8 cellular contexts compared by ENCODE assay signal in genomic region chr17:6701719-6702118, GRCh38. TPM values are rescaled to one million over a fixed set of nuclear protein-coding genes. Genes with fewer than 3 reads are reported as not detected.
DNase-seq lines count a peak whose midpoint lies in the region; ATAC-seq and TF ChIP-seq lines count a peak whose summit lies in the region.

No MANE protein-coding gene starts in this region.

- peak; percentile 27; the same call in 1 of the 2 replicates for TF ChIP-seq CTCF in LNCAP (IDR thresholded peaks at IDR 0.05)

- ATAC-seq in HG03571 (IDR thresholded peaks at IDR 0.05; ENCODE audit: unreplicated experiment) (no peak), HG02678 (IDR thresholded peaks at IDR 0.05; ENCODE audit: unreplicated experiment) (no peak), GM21529 (IDR thresholded peaks at IDR 0.05; ENCODE audit: unreplicated experiment) (no peak), HG02623 (IDR thresholded peaks at IDR 0.05; ENCODE audit: unreplicated experiment) (no peak)

- peak; percentile 42 for DNase-seq in DMS53 (lab: John Stamatoyannopoulos, UW)
- DNase-seq in activated naive CD4-positive, alpha-beta T cell treated with Interleukin-2 at 50 U/mL for 16 hours, result peak; percentile 16
- peak; percentile 17 for DNase-seq in myocyte (ENCODE audit: low read depth)

RNA-seq across cellular contexts. Expression of gene SLC13A5, which starts 11.4 kb away (rescaled TPM):
- not detected in 2 replicates for total RNA-seq in myocyte
- polyA plus RNA-seq in myocyte (2012), result not detected

RNA-seq across cellular contexts. Expression of gene C17orf100, which starts 50.2 kb away (rescaled TPM):
- total RNA-seq in myocyte, result 0.31 and 0.70 TPM in 2 replicates
- polyA plus RNA-seq in myocyte (2012), result 3.3 TPM

RNA-seq across cellular contexts. Expression of gene MED31, which starts 50.3 kb away (rescaled TPM):
- total RNA-seq in myocyte, result 9.3 and 15.6 TPM in 2 replicates
- 23.0 TPM for polyA plus RNA-seq in myocyte (2012)

RNA-seq across cellular contexts. Expression of gene XAF1, which starts 54.1 kb away (rescaled TPM):
- 6.8 and 9.7 TPM in 2 replicates for total RNA-seq in myocyte
- polyA plus RNA-seq in myocyte (2012), result 14.1 TPM
